Comparison of ENCODE assay signal across 22 cellular contexts in the genomic region with DNA sequence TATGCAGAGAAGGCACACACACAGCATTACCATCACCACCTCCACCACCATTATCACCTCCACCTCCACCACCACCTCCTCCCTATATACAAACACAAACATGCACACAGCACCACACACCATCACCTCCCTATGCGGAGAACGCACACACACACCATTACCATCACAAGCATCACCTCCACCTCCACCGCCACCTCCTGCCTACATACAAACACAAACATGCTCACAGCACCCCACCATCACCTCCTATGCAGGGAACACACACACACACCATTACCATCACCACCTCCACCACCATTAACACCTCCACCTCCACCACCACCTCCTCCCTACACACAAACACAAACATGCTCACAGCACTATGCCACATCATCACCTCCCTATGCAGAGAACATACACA.
"Had no signal": no experiment of that assay in that cellular context is flagged by ENCODE, and none has a peak within 500 bp of the region (broad histone marks: within the 10 kb centered on the region; RNA-seq: fewer than 3 reads in every experiment).

No MANE protein-coding gene starts in this region.

- H3K27me3 ChIP-seq: spleen, tibial nerve had no signal

- ATAC-seq: activated CD8-positive, alpha-beta memory T cell treated with anti-CD3 and anti-CD28 coated beads, Interleukin-2, amount 10 ng/mL, durations not matched to agents 7 days and 5 days; activated naive CD8-positive, alpha-beta T cell treated with anti-CD3 and anti-CD28 coated beads, Interleukin-2, amount 50 U/mL, for 24 hours; T-helper 17 cell had no signal

- H3K4me1 Mint-ChIP-seq: activated CD8-positive, alpha-beta memory T cell treated with anti-CD3 and anti-CD28 coated beads, Interleukin-2, amount 10 ng/mL, durations not matched to agents 7 days and 5 days; activated naive CD8-positive, alpha-beta T cell treated with anti-CD3 and anti-CD28 coated beads, Interleukin-2, amount 50 U/mL, for 24 hours; T-helper 17 cell had no signal

- H3K36me3 ChIP-seq: spleen, tibial nerve had no signal

- H3K27ac ChIP-seq: spleen, tibial nerve had no signal

- H3K27me3 Mint-ChIP-seq: dendritic cell treated with granulocyte-macrophage colony-stimulating factor and Interleukin-4, amounts not matched to agents 40 ng/mL and 50 ng/mL, for 4 days; T-helper 17 cell had no signal

- FAIRE-seq: islet of Langerhans had no signal

- H3K4me3 ChIP-seq: spleen, tibial nerve had no signal

- H3K4me3 Mint-ChIP-seq: activated CD8-positive, alpha-beta memory T cell treated with anti-CD3 and anti-CD28 coated beads, Interleukin-2, amount 10 ng/mL, durations not matched to agents 7 days and 5 days; activated naive CD8-positive, alpha-beta T cell treated with anti-CD3 and anti-CD28 coated beads, Interleukin-2, amount 50 U/mL, for 24 hours; activated T-helper 1 cell treated with anti-CD3 and anti-CD28 coated beads, Interleukin-12 subunit alpha, Interleukin-12 subunit beta, Interleukin-2, Interleukin-4 antibody, amounts not matched to agents 30 ng/mL and 10 ng/mL and 1 ng/mL, durations not matched to agents 14 hours and 24 hours and 36 hours; dendritic cell treated with granulocyte-macrophage colony-stimulating factor and Interleukin-4, amounts not matched to agents 40 ng/mL and 50 ng/mL, for 4 days; natural killer cell treated with Interleukin-12 subunit alpha and Interleukin-12 subunit beta and Interleukin-15 and Interleukin-18, amount 100 ng/mL, for 72 hours; stimulated activated naive CD8-positive, alpha-beta T cell treated with anti-CD3 and anti-CD28 coated beads, Interleukin-15, Interleukin-2, amounts not matched to agents 100 ng/mL and 50 ng/mL, for 24 hours; T-helper 17 cell had no signal

- H3K27ac Mint-ChIP-seq: activated CD8-positive, alpha-beta memory T cell treated with anti-CD3 and anti-CD28 coated beads, Interleukin-2, amount 10 ng/mL, durations not matched to agents 7 days and 5 days; activated naive CD8-positive, alpha-beta T cell treated with anti-CD3 and anti-CD28 coated beads, Interleukin-2, amount 50 U/mL, for 24 hours; activated T-helper 1 cell treated with anti-CD3 and anti-CD28 coated beads, Interleukin-12 subunit alpha, Interleukin-12 subunit beta, Interleukin-2, Interleukin-4 antibody, amounts not matched to agents 30 ng/mL and 10 ng/mL and 1 ng/mL, durations not matched to agents 14 hours and 24 hours and 36 hours; dendritic cell treated with granulocyte-macrophage colony-stimulating factor and Interleukin-4, amounts not matched to agents 40 ng/mL and 50 ng/mL, for 4 days; natural killer cell treated with Interleukin-12 subunit alpha and Interleukin-12 subunit beta and Interleukin-15 and Interleukin-18, amount 100 ng/mL, for 72 hours; T-helper 17 cell had no signal

- DNase-seq: activated CD4-positive, alpha-beta T cell treated with anti-CD3 and anti-CD28 coated beads for 4 hours; activated CD4-positive, alpha-beta T cell treated with anti-CD3 and anti-CD28 coated beads, Interleukin-2, amount 50 U/mL, for 48 hours; activated CD4-positive, CD25-positive, alpha-beta regulatory T cell; activated CD8-positive, alpha-beta memory T cell treated with anti-CD3 and anti-CD28 coated beads, Interleukin-2, amount 10 ng/mL, durations not matched to agents 7 days and 5 days; activated gamma-delta T cell; activated naive CD4-positive, alpha-beta T cell treated with anti-CD3 and anti-CD28 coated beads, Interleukin-2, amount 50 U/mL, for 16 hours; activated naive CD8-positive, alpha-beta T cell treated with anti-CD3 and anti-CD28 coated beads, Interleukin-2, amount 50 U/mL, for 24 hours; activated T-cell treated with anti-CD3 and anti-CD28 coated beads for 4 hours; effector CD8-positive, alpha-beta T cell; foreskin melanocyte; hippocampal formation; midbrain; spleen; stimulated activated CD4-positive, alpha-beta T cell treated with anti-CD3 and anti-CD28 coated beads, Interleukin-4, amount 100 ng/mL, for 24 hours; SW 1271; T-helper 17 cell had no signal
